1 cellular context compared by ENCODE assay signal in the genomic region with DNA sequence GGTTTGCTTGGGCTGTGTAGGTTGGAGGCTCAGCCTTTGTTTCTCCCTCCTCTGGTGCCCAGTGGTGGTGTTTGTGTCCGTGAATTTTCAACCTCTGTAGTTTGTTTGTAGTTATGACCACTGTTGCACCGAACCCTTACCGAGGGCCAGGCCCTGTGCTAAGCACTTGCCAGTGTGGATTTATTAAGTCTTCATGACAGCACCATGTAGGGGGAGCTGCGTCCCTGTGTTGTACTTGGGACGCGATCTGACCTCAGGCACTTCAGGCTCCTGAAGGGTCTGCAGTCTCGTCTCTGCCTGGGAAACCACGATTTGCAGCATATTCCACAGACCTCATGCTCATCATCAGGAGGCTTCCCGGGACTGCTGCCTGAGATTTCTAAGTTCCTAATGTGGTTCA.
TF ChIP-seq lines count a peak whose summit lies in the region.

No MANE protein-coding gene starts in this region.

TF ChIP-seq in H1, 55 proteins besides CTCF, POLR2A, EP300 and RAD21:
- TF ChIP-seq EGR1 (IDR thresholded peaks at IDR 0.05; ENCODE audit: borderline replicate concordance, low read depth, low read length) (no peak), ASH2L (IDR thresholded peaks at IDR 0.05; ENCODE audit: low read length) (no peak), BRCA1 (IDR thresholded peaks at IDR 0.05; ENCODE audit: low read depth, low read length) (no peak)
